In genomic region chr7:69049341-69049740, GRCh38 we compare ENCODE assay signal across 20 cellular contexts.
"Had no signal": no experiment of that assay in that cellular context is flagged by ENCODE, and none has a peak within 500 bp of the region (broad histone marks: within the 10 kb centered on the region; RNA-seq: fewer than 3 reads in every experiment).

No MANE protein-coding gene starts in this region.

- H3K27ac ChIP-seq: body of pancreas, left ventricle myocardium inferior, neural progenitor cell, prostate gland, right atrium auricular region, suprapubic skin, transverse colon, uterus, VCaP had no signal

- H3K27me3 ChIP-seq: body of pancreas, neural progenitor cell, right atrium auricular region, suprapubic skin, transverse colon, uterus had no signal

- H3K4me2 ChIP-seq: neural progenitor cell had no signal

- H3K27ac Mint-ChIP-seq: activated naive CD4-positive, alpha-beta T cell treated with anti-CD3 and anti-CD28 coated beads for 36 hours; effector memory CD8-positive, alpha-beta T cell; neural progenitor cell had no signal

- H3K4me3 ChIP-seq: body of pancreas, left ventricle myocardium inferior, neural progenitor cell, prostate gland, right atrium auricular region, suprapubic skin, transverse colon, uterus had no signal

- DNase-seq: activated CD4-positive, alpha-beta T cell treated with anti-CD3 and anti-CD28 coated beads, Interleukin-2, amount 50 U/mL, for 1 hour; activated CD4-positive, CD25-positive, alpha-beta regulatory T cell treated with anti-CD3 and anti-CD28 coated beads, Interleukin-2, amount 50 U/mL, for 72 hours; activated CD8-positive, alpha-beta memory T cell treated with anti-CD3 and anti-CD28 coated beads, Interleukin-2, amount 50 U/mL, for 4 hours; activated naive CD4-positive, alpha-beta T cell treated with anti-CD3 and anti-CD28 coated beads for 36 hours; activated T-cell treated with anti-CD3 and anti-CD28 coated beads, Interleukin-2, amount 50 U/mL, for 4 hours; body of pancreas; dermis blood vessel endothelial cell; effector memory CD8-positive, alpha-beta T cell; head of caudate nucleus; left ventricle myocardium inferior; stimulated activated CD4-positive, alpha-beta T cell treated with anti-CD3 and anti-CD28 coated beads, Interleukin-12 subunit alpha, Interleukin-12 subunit beta, amount 100 ng/mL, for 4 hours; stimulated activated CD4-positive, alpha-beta T cell treated with anti-CD3 and anti-CD28 coated beads, Interleukin-2, amount 100 ng/mL, for 24 hours; stimulated activated naive CD8-positive, alpha-beta T cell treated with anti-CD3 and anti-CD28 coated beads, Interleukin-15, Interleukin-2, amounts not matched to agents 100 U/mL and 50 U/mL, for 24 hours; transverse colon; uterus had no signal

- H3K9me3 ChIP-seq: body of pancreas, prostate gland, suprapubic skin had no signal

- H3K27me3 Mint-ChIP-seq: effector memory CD8-positive, alpha-beta T cell had no signal

- H3K9ac ChIP-seq: neural progenitor cell had no signal

- H3K36me3 ChIP-seq: left ventricle myocardium inferior, prostate gland, right atrium auricular region, suprapubic skin, transverse colon, uterus had no signal

- H3K4me3 Mint-ChIP-seq: activated naive CD4-positive, alpha-beta T cell treated with anti-CD3 and anti-CD28 coated beads for 36 hours; activated T-cell treated with anti-CD3 and anti-CD28 coated beads, Interleukin-2, amount 50 U/mL, for 4 hours; effector memory CD8-positive, alpha-beta T cell had no signal

- H3K4me1 ChIP-seq: body of pancreas, left ventricle myocardium inferior, prostate gland, right atrium auricular region, suprapubic skin, transverse colon, uterus had no signal

- ATAC-seq: activated T-cell treated with anti-CD3 and anti-CD28 coated beads, Interleukin-2, amount 50 U/mL, for 4 hours; body of pancreas; effector memory CD8-positive, alpha-beta T cell; stimulated activated naive CD8-positive, alpha-beta T cell treated with anti-CD3 and anti-CD28 coated beads, Interleukin-15, Interleukin-2, amounts not matched to agents 100 U/mL and 50 U/mL, for 24 hours had no signal
